23 cellular contexts compared by ENCODE assay signal in the genomic region with DNA sequence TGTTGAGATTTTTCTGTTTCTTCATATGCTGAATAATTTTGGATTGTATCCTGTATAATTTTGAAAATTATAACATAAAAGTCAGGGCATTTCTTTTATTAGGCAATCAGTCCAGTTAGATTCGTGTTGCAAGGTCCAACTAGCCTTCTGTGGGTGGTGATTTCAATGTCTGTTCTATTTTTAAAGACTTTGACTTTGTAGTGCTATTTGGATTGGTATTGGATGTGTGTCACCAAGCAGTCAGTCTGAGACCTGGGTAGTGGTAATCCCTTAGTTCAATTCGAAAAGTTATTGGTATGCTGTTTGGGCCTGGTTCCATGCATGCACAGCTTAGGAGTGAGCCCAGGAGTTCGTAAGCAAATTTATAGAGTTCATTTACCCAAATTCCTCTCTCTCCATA.
DNase-seq lines count a peak whose midpoint lies in the region; ATAC-seq, FAIRE-seq and TF ChIP-seq lines count a peak whose summit lies in the region.
"Had no signal": no experiment of that assay in that cellular context is flagged by ENCODE, and none has a peak within 500 bp of the region (broad histone marks: within the 10 kb centered on the region; RNA-seq: fewer than 3 reads in every experiment).

No MANE protein-coding gene starts in this region.

- peak; percentile 19 for ATAC-seq in left colon

- no peaks in the 10 kb centered on the region for H3K27me3 Mint-ChIP-seq in progenitor cell of endocrine pancreas

- H3K27ac Mint-ChIP-seq in progenitor cell of endocrine pancreas: no peak overlapping the region
- H3K27ac Mint-ChIP-seq: IgD-negative memory B cell had no signal

- H3K27ac ChIP-seq in skeletal muscle tissue (ENCODE audit: low read depth, low read length): peak overlapping the region; percentile 10
- H3K27ac ChIP-seq: GM23248, Peyer's patch, SJSA1 had no signal

- H3K27me3 ChIP-seq in adipocyte (replicated peaks; ENCODE audit: control insufficient read depth, insufficient read depth, low read length): no peaks in the 10 kb centered on the region
- H3K27me3 ChIP-seq in skeletal muscle tissue (ENCODE audit: control insufficient read depth in 3 of 3, insufficient read depth in 3 of 3, low read length in 3 of 3): no peaks in the 10 kb centered on the region
- H3K27me3 ChIP-seq: BE2C, Peyer's patch, SJSA1 had no signal

- H3K36me3 Mint-ChIP-seq in progenitor cell of endocrine pancreas (ENCODE audit: insufficient read depth): no peaks in the 10 kb centered on the region
- H3K36me3 Mint-ChIP-seq: IgD-negative memory B cell had no signal

- H3K9me3 ChIP-seq in adipocyte (ENCODE audit: control insufficient read depth, low read length) (no peaks in the 10 kb centered on the region), skeletal muscle tissue (ENCODE audit: control insufficient read depth in 3 of 3, low read length in 3 of 3) (no peaks in the 10 kb centered on the region)
- H3K9me3 ChIP-seq: BE2C, Peyer's patch, SJSA1 had no signal

- H3K4me1 ChIP-seq in adipocyte (ENCODE audit: control insufficient read depth, insufficient read depth, low read length) (peaks cover 54% of the 10 kb centered on the region), skeletal muscle tissue (ENCODE audit: control insufficient read depth in 3 of 3, insufficient read depth in 3 of 3, low read length in 3 of 3) (peaks cover 4 to 15% (median 8%) of the 10 kb centered on the region in 3 donors)
- H3K4me1 ChIP-seq: BE2C, Peyer's patch, SJSA1 had no signal

- H3K36me3 ChIP-seq in adipocyte (ENCODE audit: control insufficient read depth, insufficient read depth, low read length, severe bottlenecking) (no peaks in the 10 kb centered on the region), skeletal muscle tissue (ENCODE audit: control insufficient read depth in 3 of 3, insufficient read depth in 3 of 3, low read length in 3 of 3) (no peaks in the 10 kb centered on the region)
- H3K36me3 ChIP-seq: BE2C, Peyer's patch, SJSA1 had no signal

- TF ChIP-seq CTCF in progenitor cell of endocrine pancreas (IDR thresholded peaks at IDR 0.05; ENCODE audit: unreplicated experiment): no peak

- H3K4me3 Mint-ChIP-seq in progenitor cell of endocrine pancreas (ENCODE audit: low read depth): no peak overlapping the region
- H3K4me3 Mint-ChIP-seq: IgD-negative memory B cell had no signal

- intact Hi-C loops in left colon (cut with DNase I, micrococcal nuclease): no loop called here

- H3K4me1 Mint-ChIP-seq in progenitor cell of endocrine pancreas (ENCODE audit: low read depth): peaks cover 3% of the 10 kb centered on the region
- H3K4me1 Mint-ChIP-seq: IgD-negative memory B cell had no signal

- FAIRE-seq in GM12892 (lab: Jason Lieb, UNC): no peak
- FAIRE-seq: A204.1, D721Med had no signal

- H3K4me3 ChIP-seq in adipocyte (ENCODE audit: low read length) (peak overlapping the region; percentile 51), skeletal muscle tissue (ENCODE audit: low read length in 3 of 3) (no peak overlapping the region)
- H3K4me3 ChIP-seq: GM23248, Peyer's patch, SJSA1 had no signal

- no peaks in the 10 kb centered on the region for H3K9me3 Mint-ChIP-seq in progenitor cell of endocrine pancreas (ENCODE audit: low read depth)
- H3K9me3 Mint-ChIP-seq: IgD-negative memory B cell had no signal

- peak; percentile 12 for DNase-seq in AG20443 (ENCODE audit: low spot score)
- peak; percentile 29 for DNase-seq in adipocyte (ENCODE audit: low read depth)
- DNase-seq in left colon: no peak
- no peak for DNase-seq in progenitor cell of endocrine pancreas (ENCODE audit: low spot score, unreplicated experiment)
- no peak for DNase-seq in GM12892 (ENCODE audit: insufficient read length)
- no peak for DNase-seq in DMS53 treated with DMSO at 0.1 percent for 48 hours (lab: John Stamatoyannopoulos, UW; ENCODE audit: unreplicated experiment)
- DNase-seq: BE2C, DMS53, EL, GF-D8, GM23248, NCI-H1417, NCI-H1694 treated with DMSO at 0.1 percent for 48 hours, NCI-H2081 treated with DMSO at 0.1 percent for 48 hours, NCI-H2171 treated with DMSO at 0.1 percent for 48 hours, NCI-H524 treated with DMSO at 0.1 percent for 48 hours, NCI-H82, Peyer's patch had no signal

- H3K9ac ChIP-seq in adipocyte (ENCODE audit: low read length): peak overlapping the region; percentile 63
- no peak overlapping the region for H3K9ac ChIP-seq in skeletal muscle tissue (ENCODE audit: low read depth in 1 of 3, low read length in 3 of 3)
- H3K9ac ChIP-seq: GM23248 had no signal

- TF ChIP-seq POLR2A in GM12892 (IDR thresholded peaks at IDR 0.05; ENCODE audit: low read depth, low read length): no peak

Comparison
In these comparisons a context has a peak if more than half of its experiments do, and no peak if none do; other contexts are left out.
1. DNase-seq: peak in AG20443 (single experiment) and adipocyte (single experiment); none in left colon (0 of 2), progenitor cell of endocrine pancreas (single experiment), GM12892 (single experiment) and DMS53 treated with DMSO at 0.1 percent for 48 hours (single experiment).